17 cellular contexts compared by ENCODE assay signal in the genomic region with DNA sequence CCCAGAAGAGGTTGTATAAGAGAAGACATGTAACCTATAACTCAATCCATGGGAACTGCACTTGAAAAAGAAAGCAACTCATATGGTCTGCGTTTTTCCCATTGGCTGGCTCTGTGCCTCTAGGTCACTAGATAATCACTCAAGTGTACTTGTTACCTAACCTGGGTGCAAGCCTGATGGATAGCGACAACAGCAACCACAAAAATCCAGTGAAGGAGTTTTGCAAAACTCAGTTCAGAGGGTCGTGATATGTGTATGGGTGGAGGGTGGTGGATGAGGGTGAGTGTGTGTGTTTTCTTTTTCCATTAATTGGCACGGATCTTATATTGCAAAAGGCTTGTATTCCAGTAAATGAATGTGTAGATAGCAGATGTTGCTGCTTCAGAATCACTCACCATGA.
"Had no signal": no experiment of that assay in that cellular context is flagged by ENCODE, and none has a peak within 500 bp of the region (broad histone marks: within the 10 kb centered on the region; RNA-seq: fewer than 3 reads in every experiment).

No MANE protein-coding gene starts in this region.

- H3K4me1 Mint-ChIP-seq: activated CD8-positive, alpha-beta memory T cell treated with anti-CD3 and anti-CD28 coated beads, Interleukin-2, amount 10 ng/mL, durations not matched to agents 7 days and 5 days; naive B cell; stimulated activated effector memory CD8-positive, alpha-beta T cell treated with anti-CD3 and anti-CD28 coated beads, Interleukin-12 subunit alpha, Interleukin-12 subunit beta, amount 100 ng/mL, for 72 hours had no signal

- H3K9me3 ChIP-seq: lower lobe of right lung, thyroid gland, uterus had no signal

- H3K27me3 Mint-ChIP-seq: activated CD8-positive, alpha-beta memory T cell treated with anti-CD3 and anti-CD28 coated beads, Interleukin-2, amount 10 ng/mL, durations not matched to agents 7 days and 5 days; activated naive CD8-positive, alpha-beta T cell; naive B cell had no signal

- H3K36me3 Mint-ChIP-seq: activated CD8-positive, alpha-beta memory T cell treated with anti-CD3 and anti-CD28 coated beads, Interleukin-2, amount 10 ng/mL, durations not matched to agents 7 days and 5 days; activated naive CD8-positive, alpha-beta T cell; naive B cell; stimulated activated effector memory CD8-positive, alpha-beta T cell treated with anti-CD3 and anti-CD28 coated beads, Interleukin-12 subunit alpha, Interleukin-12 subunit beta, amount 100 ng/mL, for 72 hours had no signal

- H3K27ac Mint-ChIP-seq: activated CD8-positive, alpha-beta memory T cell treated with anti-CD3 and anti-CD28 coated beads, Interleukin-2, amount 10 ng/mL, durations not matched to agents 7 days and 5 days; activated naive CD8-positive, alpha-beta T cell; naive B cell; stimulated activated effector memory CD8-positive, alpha-beta T cell treated with anti-CD3 and anti-CD28 coated beads, Interleukin-12 subunit alpha, Interleukin-12 subunit beta, amount 100 ng/mL, for 72 hours had no signal

- DNase-seq: activated CD4-positive, alpha-beta T cell treated with anti-CD3 and anti-CD28 coated beads, Interleukin-2, amount 50 U/mL, for 48 hours; activated CD4-positive, CD25-positive, alpha-beta regulatory T cell treated with anti-CD3 and anti-CD28 coated beads, Interleukin-2, amount 50 U/mL, for 72 hours; activated CD8-positive, alpha-beta memory T cell treated with anti-CD3 and anti-CD28 coated beads, Interleukin-2, amount 10 ng/mL, durations not matched to agents 7 days and 5 days; activated effector memory CD4-positive, alpha-beta T cell treated with anti-CD3 and anti-CD28 coated beads, Interleukin-2, amount 50 U/mL, for 16 hours; activated T-cell treated with anti-CD3 and anti-CD28 coated beads, Interleukin-2, amount 50 U/mL, for 4 hours; anterior cingulate cortex; dorsolateral prefrontal cortex; hippocampal formation; kidney glomerular epithelial cell; lower lobe of right lung; naive B cell; retina; T-helper 2 cell; thyroid gland; uterus had no signal

- H3K4me3 Mint-ChIP-seq: activated CD8-positive, alpha-beta memory T cell treated with anti-CD3 and anti-CD28 coated beads, Interleukin-2, amount 10 ng/mL, durations not matched to agents 7 days and 5 days; activated naive CD8-positive, alpha-beta T cell; activated T-cell treated with anti-CD3 and anti-CD28 coated beads, Interleukin-2, amount 50 U/mL, for 4 hours; naive B cell; stimulated activated effector memory CD8-positive, alpha-beta T cell treated with anti-CD3 and anti-CD28 coated beads, Interleukin-12 subunit alpha, Interleukin-12 subunit beta, amount 100 ng/mL, for 72 hours had no signal

- H3K27me3 ChIP-seq: dorsolateral prefrontal cortex, thyroid gland, uterus had no signal

- H3K27ac ChIP-seq: dorsolateral prefrontal cortex, lower lobe of right lung, thyroid gland, uterus had no signal

- ATAC-seq: activated CD8-positive, alpha-beta memory T cell treated with anti-CD3 and anti-CD28 coated beads, Interleukin-2, amount 10 ng/mL, durations not matched to agents 7 days and 5 days; activated T-cell treated with anti-CD3 and anti-CD28 coated beads, Interleukin-2, amount 50 U/mL, for 4 hours; stimulated activated effector memory CD8-positive, alpha-beta T cell treated with anti-CD3 and anti-CD28 coated beads, Interleukin-12 subunit alpha, Interleukin-12 subunit beta, amount 100 ng/mL, for 72 hours had no signal

- H3K9me3 Mint-ChIP-seq: activated T-cell treated with anti-CD3 and anti-CD28 coated beads, Interleukin-2, amount 50 U/mL, for 4 hours; stimulated activated effector memory CD8-positive, alpha-beta T cell treated with anti-CD3 and anti-CD28 coated beads, Interleukin-12 subunit alpha, Interleukin-12 subunit beta, amount 100 ng/mL, for 72 hours had no signal

- H3K4me3 ChIP-seq: dorsolateral prefrontal cortex, lower lobe of right lung, thyroid gland, uterus had no signal
